11 cellular contexts compared by ENCODE assay signal in the genomic region with DNA sequence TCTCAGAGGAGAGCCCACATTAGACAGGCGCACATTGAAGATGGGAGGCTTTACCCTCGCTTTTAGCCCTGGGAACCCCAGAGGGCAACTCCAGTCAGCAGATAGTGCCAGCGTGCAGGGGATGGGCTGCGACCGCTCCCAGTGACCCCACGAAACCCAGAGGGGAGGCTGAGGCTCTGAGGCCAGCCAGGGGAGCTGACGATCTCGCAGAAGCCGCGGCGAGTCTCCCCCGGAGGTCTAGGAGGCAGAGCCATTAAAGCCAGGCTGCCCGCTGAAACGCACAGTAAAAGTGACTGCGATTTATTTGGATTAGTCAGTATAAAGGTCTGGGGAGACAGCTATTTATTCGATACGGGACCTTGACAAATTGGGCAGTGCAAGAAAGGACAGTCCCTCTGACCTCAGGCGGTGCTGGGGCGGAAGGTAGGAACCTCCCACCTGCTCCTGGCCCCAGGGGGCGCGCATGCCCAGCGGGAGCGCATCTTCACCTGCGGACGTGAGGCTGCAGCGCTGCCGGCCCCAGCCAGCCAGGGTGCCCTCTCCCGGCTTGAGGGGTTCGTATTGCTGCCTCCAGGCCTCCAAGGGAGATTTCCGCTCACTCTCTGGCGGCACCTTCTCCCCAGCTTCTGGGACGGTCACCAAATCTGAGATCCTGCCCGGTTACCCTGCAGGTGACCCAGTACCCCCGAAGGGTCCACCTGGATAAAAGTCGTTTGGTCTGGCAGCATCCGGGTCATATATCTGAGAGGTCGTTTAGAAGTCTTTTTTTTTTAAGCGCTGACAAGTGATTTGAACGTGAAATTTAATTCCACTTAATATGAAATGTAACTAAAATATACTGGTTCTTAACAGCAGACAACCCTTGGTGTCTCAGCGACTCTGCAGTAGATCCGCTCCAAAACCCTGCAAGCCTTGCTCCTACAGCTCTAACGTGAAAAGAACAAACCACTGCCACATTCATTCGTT. TPM values are rescaled to one million over a fixed set of nuclear protein-coding genes. Genes with fewer than 3 reads are reported as not detected.
DNase-seq lines count a peak whose midpoint lies in the region; ATAC-seq, FAIRE-seq and TF ChIP-seq lines count a peak whose summit lies in the region.
"Had no signal": no experiment of that assay in that cellular context is flagged by ENCODE, and none has a peak within 500 bp of the region (broad histone marks: within the 10 kb centered on the region; RNA-seq: fewer than 3 reads in every experiment).

No MANE protein-coding gene starts in this region.

- no peak overlapping the region for H3T11ph ChIP-seq in H9 (ENCODE audit: low read length)

- peaks cover 12% of the 10 kb centered on the region for H3K23me2 ChIP-seq in H9 (ENCODE audit: insufficient read length, low read depth, low read length, poor library complexity, severe bottlenecking)

- H4K20me1 ChIP-seq in H9 (ENCODE audit: control insufficient read depth, insufficient read depth, insufficient read length): no peaks in the 10 kb centered on the region

- no peak overlapping the region for H4K91ac ChIP-seq in H9 (ENCODE audit: insufficient read length, low read depth, low read length)

- peak overlapping the region in 1 of 3 experiments; percentile 70; a peak in 1 of 7 replicates for H3K27ac Mint-ChIP-seq in H9

- 0 out of 7 replicates have a peak, but pooled peaks cover 0 to 4% (median 0%) of the 10 kb centered on the region in 3 experiments for H3K36me3 Mint-ChIP-seq in H9 (ENCODE audit: insufficient read depth in 1 of 3, low read depth in 3 of 3)

- no peak overlapping the region for H2BK15ac ChIP-seq in H9 (ENCODE audit: low read depth, low read length)

- H3K14ac ChIP-seq in H9 (ENCODE audit: insufficient read depth, low read length): no peak overlapping the region

- H3K27me3 Mint-ChIP-seq in H9 (ENCODE audit: low read depth): peaks cover 52% of the 10 kb centered on the region

- no peak overlapping the region for H2AK5ac ChIP-seq in H9 (ENCODE audit: insufficient read length, low read length)

- no peak overlapping the region for H2AFZ ChIP-seq in H9 (ENCODE audit: low read length)

- no peaks in the 10 kb centered on the region for H3K4me1 ChIP-seq in H9 (ENCODE audit: insufficient read depth, low read length)
- no peaks in the 10 kb centered on the region for H3K4me1 ChIP-seq in right lobe of liver
- H3K4me1 ChIP-seq in body of pancreas: peaks cover 7% of the 10 kb centered on the region

- no peaks in the 10 kb centered on the region for H3K79me1 ChIP-seq in H9 (ENCODE audit: insufficient read depth, low read depth, low read length, poor library complexity, severe bottlenecking)

- H3K4me2 ChIP-seq in H9 (ENCODE audit: insufficient read depth, insufficient read length, low read length): peak overlapping the region; percentile 92

- no peaks in the 10 kb centered on the region for H3K9me3 ChIP-seq in H9 (ENCODE audit: control insufficient read depth, low read depth, low read length)
- no peaks in the 10 kb centered on the region for H3K9me3 ChIP-seq in right lobe of liver
- peaks cover 0 to 3% (median 0%) of the 10 kb centered on the region in 3 donors for H3K9me3 ChIP-seq in body of pancreas

- H3K9me3 Mint-ChIP-seq in H9: peaks cover 0 to 3% of the 10 kb centered on the region in 2 experiments; a peak in 3 of 5 replicates

- H2BK120ac ChIP-seq in H9 (ENCODE audit: low read depth, low read length, poor library complexity, severe bottlenecking): no peak overlapping the region

- H4K5ac ChIP-seq in H9 (ENCODE audit: insufficient read length, low read depth, low read length): no peak overlapping the region

- ATAC-seq in right lobe of liver (peak; percentile 18 to 52 (median 40)), left colon (no peak), GM21576 (IDR thresholded peaks at IDR 0.05; ENCODE audit: unreplicated experiment) (no peak), body of pancreas (no peak)

- intact Hi-C loops in right lobe of liver (cut with DNase I) (no loop called here), left colon (cut with DNase I, micrococcal nuclease) (no loop called here), body of pancreas (cut with DNase I) (no loop called here)

- H3K27ac ChIP-seq in H9 (ENCODE audit: insufficient read length, low read depth, low read length): no peak overlapping the region
- no peak overlapping the region for H3K27ac ChIP-seq in right lobe of liver
- H3K27ac ChIP-seq in body of pancreas: no peak overlapping the region

- H3K9ac ChIP-seq in H9 (ENCODE audit: extremely low read depth, insufficient read length, low read length): no peak overlapping the region

- peak overlapping the region; percentile 65 to 93 for H3K4me3 Mint-ChIP-seq in H9

- H3K4me1 Mint-ChIP-seq in H9: peaks cover 21 to 31% of the 10 kb centered on the region in 2 experiments

- H3K4ac ChIP-seq in H9 (ENCODE audit: low read depth, low read length): no peak overlapping the region

- H3K18ac ChIP-seq in H9 (ENCODE audit: insufficient read length, low read depth, low read length): no peak overlapping the region

- no peak for TF ChIP-seq POLR2A in right lobe of liver (IDR thresholded peaks at IDR 0.05)
- no peak for TF ChIP-seq POLR2A in body of pancreas (IDR thresholded peaks at IDR 0.05)

- H3K36me3 ChIP-seq in bronchial epithelial cell (ENCODE audit: control insufficient read depth, insufficient read depth, low read length) (no peaks in the 10 kb centered on the region), right lobe of liver (no peaks in the 10 kb centered on the region), body of pancreas (replicated peaks in 1 of 2; ENCODE audit: insufficient read depth in 1 of 2, low read depth in 2 of 2) (no peaks in the 10 kb centered on the region)

- H2BK12ac ChIP-seq in H9 (ENCODE audit: insufficient read length, low read depth, low read length): no peak overlapping the region

- H3K79me2 ChIP-seq in H9 (ENCODE audit: insufficient read depth, low read length): no peaks in the 10 kb centered on the region

- H2BK5ac ChIP-seq in H9 (ENCODE audit: insufficient read length, low read length): no peak overlapping the region

- no peak overlapping the region for H2BK20ac ChIP-seq in H9 (ENCODE audit: low read depth, low read length, poor library complexity, severe bottlenecking)

- H3K4me3 ChIP-seq in AG10803 (ENCODE audit: low read length) (peak overlapping the region; percentile 29), bronchial epithelial cell (ENCODE audit: low read depth, low read length) (no peak overlapping the region), right lobe of liver (no peak overlapping the region), body of pancreas (no peak overlapping the region)

- H4K8ac ChIP-seq in H9 (replicated peaks; ENCODE audit: insufficient read length, low read depth, low read length): no peak overlapping the region

- no peak; the same call in 1 of the 2 replicates for TF ChIP-seq CTCF in AG10803 (conservative IDR thresholded peaks at IDR 0.05; ENCODE audit: low read length)
- 0 out of 3 replicates have a peak, but pooled peaks have one; percentile 12 for TF ChIP-seq CTCF in H9 (conservative IDR thresholded peaks at IDR 0.05)
- peak; percentile 14 for TF ChIP-seq CTCF in bronchial epithelial cell (IDR thresholded peaks at IDR 0.05; ENCODE audit: insufficient read depth, low read length, severe bottlenecking)
- TF ChIP-seq CTCF in right lobe of liver (IDR thresholded peaks at IDR 0.05): no peak
- no peak for TF ChIP-seq CTCF in body of pancreas (IDR thresholded peaks at IDR 0.05)

- H3K23ac ChIP-seq in H9 (ENCODE audit: insufficient read length, low read depth, low read length): no peak overlapping the region

- peaks cover 11% of the 10 kb centered on the region; the same call in 1 of the 2 replicates for H3K27me3 ChIP-seq in H9 (ENCODE audit: insufficient read depth, low read length)
- H3K27me3 ChIP-seq in bronchial epithelial cell (ENCODE audit: control insufficient read depth, insufficient read depth, low read length): peaks cover 23% of the 10 kb centered on the region
- H3K27me3 ChIP-seq in right lobe of liver: peaks cover 17 to 28% of the 10 kb centered on the region in 2 donors
- peaks cover 0 to 26% of the 10 kb centered on the region in 2 donors for H3K27me3 ChIP-seq in body of pancreas

- H3K56ac ChIP-seq in H9 (ENCODE audit: insufficient read length, low read depth, low read length): no peak overlapping the region

- DNase-seq in AG10803 (ENCODE audit: low read depth) (no peak), H9 (peak; percentile 60), bronchial epithelial cell (ENCODE audit: low read depth) (no peak), right lobe of liver (peak in 1 of 3 donors; percentile 24), left colon (no peak), body of pancreas (no peak), GM19239 (ENCODE audit: insufficient read length, low spot score) (no peak)
- DNase-seq: DMS 273 treated with DMSO at 0.1 percent for 48 hours had no signal

- FAIRE-seq in bronchial epithelial cell (lab: Jason Lieb, UNC) (no peak), GM19239 (lab: Jason Lieb, UNC) (no peak)

- WGBS in H9 (ENCODE audit: extremely low coverage, insufficient read length, low lambda C conversion rate): no CpG with 5 or more reads among the region's 43 CpGs
- WGBS in right lobe of liver (ENCODE audit: insufficient coverage, low coverage, low lambda C conversion rate, missing lambda C conversion rate): 12% methylated on average over 23 of the region's 43 CpGs
- WGBS in body of pancreas, 2 donors: 5 to 9% methylated on average over 27 to 43 of the region's 43 CpGs

RNA-seq across cellular contexts. Expression of gene TCF21, which starts 34.0 kb away (rescaled TPM):
- total RNA-seq in H9 (2021) (not detected in 2 replicates), bronchial epithelial cell (0.26 TPM in 1 of 2 replicates, not detected in the other), right lobe of liver (1 to 10 TPM in 3 of 6 experiments, under 1 TPM in 3; 0.46 to 1.5 (median 0.99) TPM), left colon (1 to 10 TPM; 2.3 to 6.9 TPM), body of pancreas (1 to 10 TPM; 1.3 to 2.3 TPM)
- total RNA-seq: activated CD8-positive, alpha-beta memory T cell treated with anti-CD3 and anti-CD28 coated beads for 36 hours; OCI-LY7 had no signal

Comparison
In these comparisons a context has a peak if more than half of its experiments do, and no peak if none do; other contexts are left out.
1. CTCF ChIP-seq: peak in H9 (single experiment) and bronchial epithelial cell (single experiment); none in AG10803 (single experiment), right lobe of liver (0 of 4) and body of pancreas (0 of 7).
2. ATAC-seq: peak in right lobe of liver (4 of 4); none in left colon (single experiment), GM21576 (single experiment) and body of pancreas (single experiment).